ENCODE assay signal across 18 cellular contexts in the genomic region with DNA sequence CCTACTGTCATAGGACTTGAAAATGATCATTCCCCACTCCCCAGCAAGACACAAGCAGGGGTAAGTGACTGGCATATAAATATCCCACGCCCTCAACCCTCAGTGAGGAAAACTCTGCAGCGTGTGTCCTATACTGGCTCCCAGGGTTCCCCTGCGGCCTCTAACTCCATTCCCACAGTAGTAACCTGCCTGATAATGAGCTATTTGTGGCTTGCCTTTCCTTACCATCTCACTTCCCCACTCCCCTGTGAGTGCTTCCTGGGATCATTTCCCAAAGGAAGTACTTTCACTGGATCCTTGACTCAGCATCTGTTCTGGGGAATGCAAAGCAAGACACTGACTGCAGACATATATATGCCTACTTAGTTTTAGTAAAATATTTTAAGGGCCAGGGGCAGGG.
"Had no signal": no experiment of that assay in that cellular context is flagged by ENCODE, and none has a peak within 500 bp of the region (broad histone marks: within the 10 kb centered on the region; RNA-seq: fewer than 3 reads in every experiment).

No MANE protein-coding gene starts in this region.

- H3K9me3 Mint-ChIP-seq: activated CD4-positive, alpha-beta memory T cell treated with anti-CD3 and anti-CD28 coated beads, Interleukin-2, amount 10 ng/mL, durations not matched to agents 7 days and 5 days; activated CD4-positive, alpha-beta T cell treated with anti-CD3 and anti-CD28 coated beads, Interleukin-2, amount 10 ng/mL, durations not matched to agents 24 days and 14 days; activated naive CD4-positive, alpha-beta T cell treated with anti-CD3 and anti-CD28 coated beads, Interleukin-2, amount 10 ng/mL, durations not matched to agents 7 days and 5 days; activated T-cell treated with anti-CD3 and anti-CD28 coated beads, Interleukin-2, amount 50 U/mL, for 72 hours; memory B cell; neural crest cell; T-helper 1 cell treated with Interleukin-12 subunit alpha and Interleukin-12 subunit beta and Interleukin-4 antibody, amounts not matched to agents 30 μg/mL and 1 μg/mL, for 36 hours had no signal

- H3K4me3 Mint-ChIP-seq: activated CD4-positive, alpha-beta memory T cell treated with anti-CD3 and anti-CD28 coated beads, Interleukin-2, amount 10 ng/mL, durations not matched to agents 7 days and 5 days; activated CD4-positive, alpha-beta T cell treated with anti-CD3 and anti-CD28 coated beads, Interleukin-2, amount 10 ng/mL, durations not matched to agents 24 days and 14 days; activated naive CD4-positive, alpha-beta T cell treated with anti-CD3 and anti-CD28 coated beads, Interleukin-2, amount 10 ng/mL, durations not matched to agents 7 days and 5 days; activated T-cell treated with anti-CD3 and anti-CD28 coated beads, Interleukin-2, amount 50 U/mL, for 72 hours; memory B cell; neural crest cell; T-helper 1 cell treated with Interleukin-12 subunit alpha and Interleukin-12 subunit beta and Interleukin-4 antibody, amounts not matched to agents 30 μg/mL and 1 μg/mL, for 36 hours had no signal

- H3K27ac Mint-ChIP-seq: activated CD4-positive, alpha-beta memory T cell treated with anti-CD3 and anti-CD28 coated beads, Interleukin-2, amount 10 ng/mL, durations not matched to agents 7 days and 5 days; activated CD4-positive, alpha-beta T cell treated with anti-CD3 and anti-CD28 coated beads, Interleukin-2, amount 10 ng/mL, durations not matched to agents 24 days and 14 days; activated naive CD4-positive, alpha-beta T cell treated with anti-CD3 and anti-CD28 coated beads, Interleukin-2, amount 10 ng/mL, durations not matched to agents 7 days and 5 days; activated T-cell treated with anti-CD3 and anti-CD28 coated beads, Interleukin-2, amount 50 U/mL, for 72 hours; memory B cell; progenitor cell of endocrine pancreas; T-helper 1 cell treated with Interleukin-12 subunit alpha and Interleukin-12 subunit beta and Interleukin-4 antibody, amounts not matched to agents 30 μg/mL and 1 μg/mL, for 36 hours had no signal

- H3K4me3 ChIP-seq: mucosa of descending colon had no signal

- H3K4me1 Mint-ChIP-seq: activated CD4-positive, alpha-beta memory T cell treated with anti-CD3 and anti-CD28 coated beads, Interleukin-2, amount 10 ng/mL, durations not matched to agents 7 days and 5 days; activated CD4-positive, alpha-beta T cell treated with anti-CD3 and anti-CD28 coated beads, Interleukin-2, amount 10 ng/mL, durations not matched to agents 24 days and 14 days; activated naive CD4-positive, alpha-beta T cell treated with anti-CD3 and anti-CD28 coated beads, Interleukin-2, amount 10 ng/mL, durations not matched to agents 7 days and 5 days; memory B cell had no signal

- DNase-seq: activated CD4-positive, alpha-beta memory T cell treated with anti-CD3 and anti-CD28 coated beads, Interleukin-2, amount 10 ng/mL, durations not matched to agents 7 days and 5 days; activated CD4-positive, alpha-beta T cell treated with anti-CD3 and anti-CD28 coated beads, Interleukin-2, amount 10 ng/mL, durations not matched to agents 24 days and 14 days; activated effector memory CD4-positive, alpha-beta T cell treated with anti-CD3 and anti-CD28 coated beads, Interleukin-2, amount 50 U/mL, for 16 hours; activated naive CD4-positive, alpha-beta T cell treated with anti-CD3 and anti-CD28 coated beads, Interleukin-2, amount 10 ng/mL, durations not matched to agents 7 days and 5 days; activated T-cell treated with anti-CD3 and anti-CD28 coated beads, Interleukin-2, amount 50 U/mL, for 72 hours; amygdala; effector CD4-positive, alpha-beta T cell; foreskin melanocyte; hippocampal formation; mucosa of descending colon; retina; stimulated activated CD4-positive, alpha-beta T cell treated with anti-CD3 and anti-CD28 coated beads, Interleukin-4, amount 100 ng/mL, for 1 hour; stimulated activated naive CD8-positive, alpha-beta T cell treated with anti-CD3 and anti-CD28 coated beads, Interleukin-15, Interleukin-2, amounts not matched to agents 100 U/mL and 50 U/mL, for 24 hours; T1000 had no signal

- H3K36me3 Mint-ChIP-seq: activated naive CD4-positive, alpha-beta T cell treated with anti-CD3 and anti-CD28 coated beads, Interleukin-2, amount 10 ng/mL, durations not matched to agents 7 days and 5 days; memory B cell had no signal

- H3K27me3 Mint-ChIP-seq: progenitor cell of endocrine pancreas had no signal

- ATAC-seq: activated T-cell treated with anti-CD3 and anti-CD28 coated beads, Interleukin-2, amount 50 U/mL, for 72 hours; mucosa of descending colon; stimulated activated naive CD8-positive, alpha-beta T cell treated with anti-CD3 and anti-CD28 coated beads, Interleukin-15, Interleukin-2, amounts not matched to agents 100 U/mL and 50 U/mL, for 24 hours had no signal

- H3K9me3 ChIP-seq: mucosa of descending colon had no signal
